33 cellular contexts compared by ENCODE assay signal in genomic region chr1:29279406-29279805, GRCh38. TPM values are rescaled to one million over a fixed set of nuclear protein-coding genes. Genes with fewer than 3 reads are reported as not detected.
"Had no signal": no experiment of that assay in that cellular context is flagged by ENCODE, and none has a peak within 500 bp of the region (broad histone marks: within the 10 kb centered on the region; RNA-seq: fewer than 3 reads in every experiment).

No MANE protein-coding gene starts in this region.

- H3K9me3 Mint-ChIP-seq: activated CD4-positive, alpha-beta T cell treated with anti-CD3 and anti-CD28 coated beads, Interleukin-2, amount 10 ng/mL, durations not matched to agents 24 days and 14 days; activated T-helper 1 cell treated with anti-CD3 and anti-CD28 coated beads, Interleukin-12 subunit alpha, Interleukin-12 subunit beta, Interleukin-2, Interleukin-4 antibody, amounts not matched to agents 30 ng/mL and 10 ng/mL and 1 ng/mL, durations not matched to agents 14 hours and 24 hours and 36 hours; activated T-helper 2 cell treated with anti-CD3 and anti-CD28 coated beads, Interferon-gamma antibody, Interleukin-2, Interleukin-4, amounts not matched to agents 10 μg/mL and 5 μg/mL and 100 μg/mL, durations not matched to agents 14 hours and 24 hours and 36 hours; dendritic cell treated with granulocyte-macrophage colony-stimulating factor and Interleukin-4, amounts not matched to agents 40 ng/mL and 50 ng/mL, for 4 days; effector memory CD8-positive, alpha-beta T cell; T-helper 2 cell treated with Interferon-gamma antibody and Interleukin-4, amounts not matched to agents 5 μg/mL and 100 μg/mL, for 36 hours had no signal

- H3K9me3 ChIP-seq: gastrocnemius medialis had no signal

- H3K27me3 ChIP-seq: brain microvascular endothelial cell, dorsolateral prefrontal cortex, foreskin keratinocyte, gastrocnemius medialis, heart left ventricle had no signal

- H3K4me3 ChIP-seq: coronary artery, dorsolateral prefrontal cortex, gastrocnemius medialis, heart left ventricle had no signal

- H3K36me3 ChIP-seq: brain microvascular endothelial cell had no signal

- H3K27ac Mint-ChIP-seq: activated CD4-positive, alpha-beta memory T cell treated with anti-CD3 and anti-CD28 coated beads for 36 hours; activated CD4-positive, alpha-beta T cell treated with anti-CD3 and anti-CD28 coated beads for 36 hours; activated CD4-positive, alpha-beta T cell treated with anti-CD3 and anti-CD28 coated beads, Interleukin-2, amount 10 ng/mL, durations not matched to agents 24 days and 14 days; activated CD8-positive, alpha-beta memory T cell treated with anti-CD3 and anti-CD28 coated beads, Interleukin-2, amount 10 ng/mL, durations not matched to agents 7 days and 5 days; activated CD8-positive, alpha-beta T cell treated with anti-CD3 and anti-CD28 coated beads, Interleukin-2, amount 10 ng/mL, durations not matched to agents 7 days and 5 days; activated naive CD8-positive, alpha-beta T cell; activated T-helper 1 cell treated with anti-CD3 and anti-CD28 coated beads, Interleukin-12 subunit alpha, Interleukin-12 subunit beta, Interleukin-2, Interleukin-4 antibody, amounts not matched to agents 30 ng/mL and 10 ng/mL and 1 ng/mL, durations not matched to agents 14 hours and 24 hours and 36 hours; activated T-helper 2 cell treated with anti-CD3 and anti-CD28 coated beads, Interferon-gamma antibody, Interleukin-2, Interleukin-4, amounts not matched to agents 10 μg/mL and 5 μg/mL and 100 μg/mL, durations not matched to agents 14 hours and 24 hours and 36 hours; dendritic cell treated with granulocyte-macrophage colony-stimulating factor and Interleukin-4, amounts not matched to agents 40 ng/mL and 50 ng/mL, for 4 days; effector memory CD8-positive, alpha-beta T cell; T-helper 17 cell; T-helper 2 cell treated with Interferon-gamma antibody and Interleukin-4, amounts not matched to agents 5 μg/mL and 100 μg/mL, for 36 hours had no signal

- H3K36me3 Mint-ChIP-seq: activated CD4-positive, alpha-beta memory T cell treated with anti-CD3 and anti-CD28 coated beads for 36 hours; activated CD8-positive, alpha-beta memory T cell treated with anti-CD3 and anti-CD28 coated beads, Interleukin-2, amount 10 ng/mL, durations not matched to agents 7 days and 5 days; activated naive CD8-positive, alpha-beta T cell had no signal

- DNase-seq: activated CD4-positive, alpha-beta memory T cell treated with anti-CD3 and anti-CD28 coated beads for 36 hours; activated CD4-positive, alpha-beta T cell treated with anti-CD3 and anti-CD28 coated beads for 36 hours; activated CD4-positive, alpha-beta T cell treated with anti-CD3 and anti-CD28 coated beads, Interleukin-2, amount 10 ng/mL, durations not matched to agents 24 days and 14 days; activated CD4-positive, CD25-positive, alpha-beta regulatory T cell; activated CD4-positive, CD25-positive, alpha-beta regulatory T cell treated with anti-CD3 and anti-CD28 coated beads, Interleukin-2, amount 50 U/mL, for 72 hours; activated CD8-positive, alpha-beta memory T cell treated with anti-CD3 and anti-CD28 coated beads, Interleukin-2, amount 10 ng/mL, durations not matched to agents 7 days and 5 days; activated CD8-positive, alpha-beta memory T cell treated with anti-CD3 and anti-CD28 coated beads, Interleukin-2, amount 50 U/mL, for 4 hours; activated CD8-positive, alpha-beta T cell treated with anti-CD3 and anti-CD28 coated beads, Interleukin-2, amount 10 ng/mL, durations not matched to agents 7 days and 5 days; activated gamma-delta T cell treated with Interleukin-2 at 50 U/mL for 16 hours; activated naive CD4-positive, alpha-beta T cell treated with anti-CD3 and anti-CD28 coated beads, Interleukin-2, amount 50 U/mL, for 16 hours; activated naive CD4-positive, alpha-beta T cell treated with Interleukin-2 at 50 U/mL for 16 hours; activated T-cell treated with anti-CD3 and anti-CD28 coated beads, Interleukin-2, amount 50 U/mL, for 1 hour; activated T-cell treated with anti-CD3 and anti-CD28 coated beads, Interleukin-2, amount 50 U/mL, for 48 hours; amniotic stem cell; anterior cingulate cortex; brain microvascular endothelial cell; dorsolateral prefrontal cortex; effector CD4-positive, alpha-beta T cell; effector memory CD8-positive, alpha-beta T cell; foreskin keratinocyte; gastrocnemius medialis; glutamatergic neuron; heart left ventricle; T-helper 1 cell; T-helper 17 cell; T1000; WERI-Rb-1 had no signal

- H3K27ac ChIP-seq: brain microvascular endothelial cell, coronary artery, dorsolateral prefrontal cortex, foreskin keratinocyte, gastrocnemius medialis, heart left ventricle, WERI-Rb-1 had no signal

- H3K4me1 Mint-ChIP-seq: activated CD8-positive, alpha-beta memory T cell treated with anti-CD3 and anti-CD28 coated beads, Interleukin-2, amount 10 ng/mL, durations not matched to agents 7 days and 5 days had no signal

- ATAC-seq: activated CD4-positive, alpha-beta T cell treated with anti-CD3 and anti-CD28 coated beads for 36 hours; activated CD8-positive, alpha-beta memory T cell treated with anti-CD3 and anti-CD28 coated beads, Interleukin-2, amount 10 ng/mL, durations not matched to agents 7 days and 5 days; activated CD8-positive, alpha-beta T cell treated with anti-CD3 and anti-CD28 coated beads, Interleukin-2, amount 10 ng/mL, durations not matched to agents 7 days and 5 days; effector memory CD8-positive, alpha-beta T cell; foreskin keratinocyte; gastrocnemius medialis; T-helper 17 cell had no signal

- H3K4me1 ChIP-seq: gastrocnemius medialis, heart left ventricle had no signal

- H3K27me3 Mint-ChIP-seq: activated CD4-positive, alpha-beta memory T cell treated with anti-CD3 and anti-CD28 coated beads for 36 hours; activated CD4-positive, alpha-beta T cell treated with anti-CD3 and anti-CD28 coated beads, Interleukin-2, amount 10 ng/mL, durations not matched to agents 24 days and 14 days had no signal

- H3K4me3 Mint-ChIP-seq: activated CD4-positive, alpha-beta memory T cell treated with anti-CD3 and anti-CD28 coated beads for 36 hours; activated CD4-positive, alpha-beta T cell treated with anti-CD3 and anti-CD28 coated beads for 36 hours; activated CD4-positive, alpha-beta T cell treated with anti-CD3 and anti-CD28 coated beads, Interleukin-2, amount 10 ng/mL, durations not matched to agents 24 days and 14 days; activated CD8-positive, alpha-beta memory T cell treated with anti-CD3 and anti-CD28 coated beads, Interleukin-2, amount 10 ng/mL, durations not matched to agents 7 days and 5 days; activated CD8-positive, alpha-beta T cell treated with anti-CD3 and anti-CD28 coated beads, Interleukin-2, amount 10 ng/mL, durations not matched to agents 7 days and 5 days; activated naive CD8-positive, alpha-beta T cell; activated T-helper 1 cell treated with anti-CD3 and anti-CD28 coated beads, Interleukin-12 subunit alpha, Interleukin-12 subunit beta, Interleukin-2, Interleukin-4 antibody, amounts not matched to agents 30 ng/mL and 10 ng/mL and 1 ng/mL, durations not matched to agents 14 hours and 24 hours and 36 hours; dendritic cell treated with granulocyte-macrophage colony-stimulating factor and Interleukin-4, amounts not matched to agents 40 ng/mL and 50 ng/mL, for 4 days; effector memory CD8-positive, alpha-beta T cell; T-helper 17 cell; T-helper 2 cell treated with Interferon-gamma antibody and Interleukin-4, amounts not matched to agents 5 μg/mL and 100 μg/mL, for 36 hours had no signal

RNA-seq across cellular contexts. Expression of gene PTPRU, which starts 43.1 kb away (rescaled TPM):
- total RNA-seq: T-helper 17 cell had no signal
